In the genomic region with DNA sequence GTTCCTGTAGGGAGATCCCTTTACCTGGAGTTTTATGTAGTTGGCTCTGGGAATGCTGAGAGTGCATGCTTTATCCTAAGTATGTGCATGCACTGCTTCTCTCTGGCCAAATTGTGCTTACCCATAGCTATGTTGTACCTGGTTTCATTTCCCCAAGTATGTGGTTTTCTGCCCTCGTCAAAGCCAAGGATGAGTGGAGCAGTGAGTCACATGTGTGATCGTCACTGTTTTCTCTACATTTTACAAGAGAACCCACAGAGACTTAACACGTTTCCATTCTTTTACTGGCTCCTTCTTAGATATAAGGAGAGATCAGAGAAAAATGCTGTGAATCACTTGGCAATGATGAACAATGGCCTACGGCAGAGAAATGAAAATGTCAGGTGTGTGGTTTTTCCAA, we compare ENCODE assay signal across 1 cellular context.
TF ChIP-seq lines count a peak whose summit lies in the region.

No MANE protein-coding gene starts in this region.

TF ChIP-seq in GM12878, 131 proteins besides CTCF, POLR2A, EP300 and RAD21 (continued from another document):
- peak; percentile 84 for TF ChIP-seq BCL11A (IDR thresholded peaks at IDR 0.05; ENCODE audit: low read depth, low read length)
- peak; percentile 71; the same call in 1 of the 2 replicates for TF ChIP-seq CREB1 (IDR thresholded peaks at IDR 0.05; ENCODE audit: low read depth)
- no peak for TF ChIP-seq BRCA1 (IDR thresholded peaks at IDR 0.05; ENCODE audit: low read depth, low read length)
- peak in 1 of 2 experiments; percentile 67; a peak in 1 of 4 replicates for TF ChIP-seq ETV6 (conservative IDR thresholded peaks at IDR 0.05 in 1 of 2, IDR thresholded peaks at IDR 0.05 in 1 of 2; ENCODE audit: borderline replicate concordance in 1 of 2, low read depth in 1 of 2)
- TF ChIP-seq, protein P1, sequence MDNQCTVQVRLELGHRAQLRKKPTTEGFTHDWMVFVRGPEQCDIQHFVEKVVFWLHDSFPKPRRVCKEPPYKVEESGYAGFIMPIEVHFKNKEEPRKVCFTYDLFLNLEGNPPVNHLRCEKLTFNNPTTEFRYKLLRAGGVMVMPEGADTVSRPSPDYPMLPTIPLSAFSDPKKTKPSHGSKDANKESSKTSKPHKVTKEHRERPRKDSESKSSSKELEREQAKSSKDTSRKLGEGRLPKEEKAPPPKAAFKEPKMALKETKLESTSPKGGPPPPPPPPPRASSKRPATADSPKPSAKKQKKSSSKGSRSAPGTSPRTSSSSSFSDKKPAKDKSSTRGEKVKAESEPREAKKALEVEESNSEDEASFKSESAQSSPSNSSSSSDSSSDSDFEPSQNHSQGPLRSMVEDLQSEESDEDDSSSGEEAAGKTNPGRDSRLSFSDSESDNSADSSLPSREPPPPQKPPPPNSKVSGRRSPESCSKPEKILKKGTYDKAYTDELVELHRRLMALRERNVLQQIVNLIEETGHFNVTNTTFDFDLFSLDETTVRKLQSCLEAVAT (IDR thresholded peaks at IDR 0.05), result 0 out of 2 replicates have a peak, but pooled peaks have one; percentile 51
- peak; percentile 31 to 62; a peak in 1 of 4 replicates for TF ChIP-seq BHLHE40 (IDR thresholded peaks at IDR 0.05; ENCODE audit: borderline replicate concordance in 1 of 2, low read depth in 2 of 2, low read length in 1 of 2)
- TF ChIP-seq, protein P2, sequence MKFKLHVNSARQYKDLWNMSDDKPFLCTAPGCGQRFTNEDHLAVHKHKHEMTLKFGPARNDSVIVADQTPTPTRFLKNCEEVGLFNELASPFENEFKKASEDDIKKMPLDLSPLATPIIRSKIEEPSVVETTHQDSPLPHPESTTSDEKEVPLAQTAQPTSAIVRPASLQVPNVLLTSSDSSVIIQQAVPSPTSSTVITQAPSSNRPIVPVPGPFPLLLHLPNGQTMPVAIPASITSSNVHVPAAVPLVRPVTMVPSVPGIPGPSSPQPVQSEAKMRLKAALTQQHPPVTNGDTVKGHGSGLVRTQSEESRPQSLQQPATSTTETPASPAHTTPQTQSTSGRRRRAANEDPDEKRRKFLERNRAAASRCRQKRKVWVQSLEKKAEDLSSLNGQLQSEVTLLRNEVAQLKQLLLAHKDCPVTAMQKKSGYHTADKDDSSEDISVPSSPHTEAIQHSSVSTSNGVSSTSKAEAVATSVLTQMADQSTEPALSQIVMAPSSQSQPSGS (IDR thresholded peaks at IDR 0.05; ENCODE audit: low read length), result peak; percentile 74; the same call in 1 of the 2 replicates
- peak; percentile 81 for TF ChIP-seq ATF7 (IDR thresholded peaks at IDR 0.05; ENCODE audit: low read depth)
- 0 out of 3 replicates have a peak, but pooled peaks have one; percentile 58 for TF ChIP-seq POU2F2 (IDR thresholded peaks at IDR 0.05; ENCODE audit: borderline replicate concordance, low read depth, low read length)
- TF ChIP-seq, protein P3, sequence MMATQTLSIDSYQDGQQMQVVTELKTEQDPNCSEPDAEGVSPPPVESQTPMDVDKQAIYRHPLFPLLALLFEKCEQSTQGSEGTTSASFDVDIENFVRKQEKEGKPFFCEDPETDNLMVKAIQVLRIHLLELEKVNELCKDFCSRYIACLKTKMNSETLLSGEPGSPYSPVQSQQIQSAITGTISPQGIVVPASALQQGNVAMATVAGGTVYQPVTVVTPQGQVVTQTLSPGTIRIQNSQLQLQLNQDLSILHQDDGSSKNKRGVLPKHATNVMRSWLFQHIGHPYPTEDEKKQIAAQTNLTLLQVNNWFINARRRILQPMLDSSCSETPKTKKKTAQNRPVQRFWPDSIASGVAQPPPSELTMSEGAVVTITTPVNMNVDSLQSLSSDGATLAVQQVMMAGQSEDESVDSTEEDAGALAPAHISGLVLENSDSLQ (IDR thresholded peaks at IDR 0.05), result no peak
- peak; percentile 99 for TF ChIP-seq RUNX3 (IDR thresholded peaks at IDR 0.05; ENCODE audit: low read length)
- peak; percentile 78 for TF ChIP-seq NFIC (IDR thresholded peaks at IDR 0.05; ENCODE audit: low read depth, low read length)
- no peak for TF ChIP-seq KAT2A (conservative IDR thresholded peaks at IDR 0.05; ENCODE audit: control insufficient read depth, low read depth, low read length)
- peak; percentile 97 for TF ChIP-seq SPI1 (IDR thresholded peaks at IDR 0.05; ENCODE audit: borderline replicate concordance, insufficient read depth, low read depth, low read length)
- TF ChIP-seq, protein P4, sequence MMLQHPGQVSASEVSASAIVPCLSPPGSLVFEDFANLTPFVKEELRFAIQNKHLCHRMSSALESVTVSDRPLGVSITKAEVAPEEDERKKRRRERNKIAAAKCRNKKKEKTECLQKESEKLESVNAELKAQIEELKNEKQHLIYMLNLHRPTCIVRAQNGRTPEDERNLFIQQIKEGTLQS (IDR thresholded peaks at IDR 0.05; ENCODE audit: borderline replicate concordance, extremely low read depth, low read depth, low read length), result 0 out of 2 replicates have a peak, but pooled peaks have one; percentile 10
- TF ChIP-seq ASH2L (IDR thresholded peaks at IDR 0.05; ENCODE audit: borderline replicate concordance, low read depth), result no peak
- peak; percentile 59 for TF ChIP-seq JUNB (IDR thresholded peaks at IDR 0.05)
- TF ChIP-seq, protein P5, sequence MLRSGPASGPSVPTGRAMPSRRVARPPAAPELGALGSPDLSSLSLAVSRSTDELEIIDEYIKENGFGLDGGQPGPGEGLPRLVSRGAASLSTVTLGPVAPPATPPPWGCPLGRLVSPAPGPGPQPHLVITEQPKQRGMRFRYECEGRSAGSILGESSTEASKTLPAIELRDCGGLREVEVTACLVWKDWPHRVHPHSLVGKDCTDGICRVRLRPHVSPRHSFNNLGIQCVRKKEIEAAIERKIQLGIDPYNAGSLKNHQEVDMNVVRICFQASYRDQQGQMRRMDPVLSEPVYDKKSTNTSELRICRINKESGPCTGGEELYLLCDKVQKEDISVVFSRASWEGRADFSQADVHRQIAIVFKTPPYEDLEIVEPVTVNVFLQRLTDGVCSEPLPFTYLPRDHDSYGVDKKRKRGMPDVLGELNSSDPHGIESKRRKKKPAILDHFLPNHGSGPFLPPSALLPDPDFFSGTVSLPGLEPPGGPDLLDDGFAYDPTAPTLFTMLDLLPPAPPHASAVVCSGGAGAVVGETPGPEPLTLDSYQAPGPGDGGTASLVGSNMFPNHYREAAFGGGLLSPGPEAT (IDR thresholded peaks at IDR 0.05; ENCODE audit: low read depth), result peak; percentile 71; the same call in 1 of the 2 replicates
- TF ChIP-seq IKZF2 (IDR thresholded peaks at IDR 0.05), result peak; percentile 83 to 86
- TF ChIP-seq NR2F1 (conservative IDR thresholded peaks at IDR 0.05), result no peak
- TF ChIP-seq, protein P6, sequence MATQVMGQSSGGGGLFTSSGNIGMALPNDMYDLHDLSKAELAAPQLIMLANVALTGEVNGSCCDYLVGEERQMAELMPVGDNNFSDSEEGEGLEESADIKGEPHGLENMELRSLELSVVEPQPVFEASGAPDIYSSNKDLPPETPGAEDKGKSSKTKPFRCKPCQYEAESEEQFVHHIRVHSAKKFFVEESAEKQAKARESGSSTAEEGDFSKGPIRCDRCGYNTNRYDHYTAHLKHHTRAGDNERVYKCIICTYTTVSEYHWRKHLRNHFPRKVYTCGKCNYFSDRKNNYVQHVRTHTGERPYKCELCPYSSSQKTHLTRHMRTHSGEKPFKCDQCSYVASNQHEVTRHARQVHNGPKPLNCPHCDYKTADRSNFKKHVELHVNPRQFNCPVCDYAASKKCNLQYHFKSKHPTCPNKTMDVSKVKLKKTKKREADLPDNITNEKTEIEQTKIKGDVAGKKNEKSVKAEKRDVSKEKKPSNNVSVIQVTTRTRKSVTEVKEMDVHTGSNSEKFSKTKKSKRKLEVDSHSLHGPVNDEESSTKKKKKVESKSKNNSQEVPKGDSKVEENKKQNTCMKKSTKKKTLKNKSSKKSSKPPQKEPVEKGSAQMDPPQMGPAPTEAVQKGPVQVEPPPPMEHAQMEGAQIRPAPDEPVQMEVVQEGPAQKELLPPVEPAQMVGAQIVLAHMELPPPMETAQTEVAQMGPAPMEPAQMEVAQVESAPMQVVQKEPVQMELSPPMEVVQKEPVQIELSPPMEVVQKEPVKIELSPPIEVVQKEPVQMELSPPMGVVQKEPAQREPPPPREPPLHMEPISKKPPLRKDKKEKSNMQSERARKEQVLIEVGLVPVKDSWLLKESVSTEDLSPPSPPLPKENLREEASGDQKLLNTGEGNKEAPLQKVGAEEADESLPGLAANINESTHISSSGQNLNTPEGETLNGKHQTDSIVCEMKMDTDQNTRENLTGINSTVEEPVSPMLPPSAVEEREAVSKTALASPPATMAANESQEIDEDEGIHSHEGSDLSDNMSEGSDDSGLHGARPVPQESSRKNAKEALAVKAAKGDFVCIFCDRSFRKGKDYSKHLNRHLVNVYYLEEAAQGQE (IDR thresholded peaks at IDR 0.05; ENCODE audit: low read depth, low read length), result no peak
- TF ChIP-seq, protein P7, sequence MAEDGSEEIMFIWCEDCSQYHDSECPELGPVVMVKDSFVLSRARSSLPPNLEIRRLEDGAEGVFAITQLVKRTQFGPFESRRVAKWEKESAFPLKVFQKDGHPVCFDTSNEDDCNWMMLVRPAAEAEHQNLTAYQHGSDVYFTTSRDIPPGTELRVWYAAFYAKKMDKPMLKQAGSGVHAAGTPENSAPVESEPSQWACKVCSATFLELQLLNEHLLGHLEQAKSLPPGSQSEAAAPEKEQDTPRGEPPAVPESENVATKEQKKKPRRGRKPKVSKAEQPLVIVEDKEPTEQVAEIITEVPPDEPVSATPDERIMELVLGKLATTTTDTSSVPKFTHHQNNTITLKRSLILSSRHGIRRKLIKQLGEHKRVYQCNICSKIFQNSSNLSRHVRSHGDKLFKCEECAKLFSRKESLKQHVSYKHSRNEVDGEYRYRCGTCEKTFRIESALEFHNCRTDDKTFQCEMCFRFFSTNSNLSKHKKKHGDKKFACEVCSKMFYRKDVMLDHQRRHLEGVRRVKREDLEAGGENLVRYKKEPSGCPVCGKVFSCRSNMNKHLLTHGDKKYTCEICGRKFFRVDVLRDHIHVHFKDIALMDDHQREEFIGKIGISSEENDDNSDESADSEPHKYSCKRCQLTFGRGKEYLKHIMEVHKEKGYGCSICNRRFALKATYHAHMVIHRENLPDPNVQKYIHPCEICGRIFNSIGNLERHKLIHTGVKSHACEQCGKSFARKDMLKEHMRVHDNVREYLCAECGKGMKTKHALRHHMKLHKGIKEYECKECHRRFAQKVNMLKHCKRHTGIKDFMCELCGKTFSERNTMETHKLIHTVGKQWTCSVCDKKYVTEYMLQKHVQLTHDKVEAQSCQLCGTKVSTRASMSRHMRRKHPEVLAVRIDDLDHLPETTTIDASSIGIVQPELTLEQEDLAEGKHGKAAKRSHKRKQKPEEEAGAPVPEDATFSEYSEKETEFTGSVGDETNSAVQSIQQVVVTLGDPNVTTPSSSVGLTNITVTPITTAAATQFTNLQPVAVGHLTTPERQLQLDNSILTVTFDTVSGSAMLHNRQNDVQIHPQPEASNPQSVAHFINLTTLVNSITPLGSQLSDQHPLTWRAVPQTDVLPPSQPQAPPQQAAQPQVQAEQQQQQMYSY (CRISPR knock-in tag; IDR thresholded peaks at IDR 0.05), result no peak
- peak; percentile 96 for TF ChIP-seq CBFB (IDR thresholded peaks at IDR 0.05; ENCODE audit: low read depth)
- peak; percentile 77; the same call in 1 of the 2 replicates for TF ChIP-seq RAD51 (IDR thresholded peaks at IDR 0.05)
- peak; percentile 92 for TF ChIP-seq IRF4 (IDR thresholded peaks at IDR 0.05; ENCODE audit: low read depth, low read length)
- peak; percentile 43; the same call in 1 of the 2 replicates for TF ChIP-seq BMI1 (IDR thresholded peaks at IDR 0.05; ENCODE audit: borderline replicate concordance)
- TF ChIP-seq PAX5 (IDR thresholded peaks at IDR 0.05; ENCODE audit: borderline replicate concordance, low read depth, low read length), result peak; percentile 92
- TF ChIP-seq, protein P8, sequence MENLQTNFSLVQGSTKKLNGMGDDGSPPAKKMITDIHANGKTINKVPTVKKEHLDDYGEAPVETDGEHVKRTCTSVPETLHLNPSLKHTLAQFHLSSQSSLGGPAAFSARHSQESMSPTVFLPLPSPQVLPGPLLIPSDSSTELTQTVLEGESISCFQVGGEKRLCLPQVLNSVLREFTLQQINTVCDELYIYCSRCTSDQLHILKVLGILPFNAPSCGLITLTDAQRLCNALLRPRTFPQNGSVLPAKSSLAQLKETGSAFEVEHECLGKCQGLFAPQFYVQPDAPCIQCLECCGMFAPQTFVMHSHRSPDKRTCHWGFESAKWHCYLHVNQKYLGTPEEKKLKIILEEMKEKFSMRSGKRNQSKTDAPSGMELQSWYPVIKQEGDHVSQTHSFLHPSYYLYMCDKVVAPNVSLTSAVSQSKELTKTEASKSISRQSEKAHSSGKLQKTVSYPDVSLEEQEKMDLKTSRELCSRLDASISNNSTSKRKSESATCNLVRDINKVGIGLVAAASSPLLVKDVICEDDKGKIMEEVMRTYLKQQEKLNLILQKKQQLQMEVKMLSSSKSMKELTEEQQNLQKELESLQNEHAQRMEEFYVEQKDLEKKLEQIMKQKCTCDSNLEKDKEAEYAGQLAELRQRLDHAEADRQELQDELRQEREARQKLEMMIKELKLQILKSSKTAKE (IDR thresholded peaks at IDR 0.05; ENCODE audit: low read depth, poor library complexity, severe bottlenecking), result peak; percentile 15
- TF ChIP-seq, protein P9, sequence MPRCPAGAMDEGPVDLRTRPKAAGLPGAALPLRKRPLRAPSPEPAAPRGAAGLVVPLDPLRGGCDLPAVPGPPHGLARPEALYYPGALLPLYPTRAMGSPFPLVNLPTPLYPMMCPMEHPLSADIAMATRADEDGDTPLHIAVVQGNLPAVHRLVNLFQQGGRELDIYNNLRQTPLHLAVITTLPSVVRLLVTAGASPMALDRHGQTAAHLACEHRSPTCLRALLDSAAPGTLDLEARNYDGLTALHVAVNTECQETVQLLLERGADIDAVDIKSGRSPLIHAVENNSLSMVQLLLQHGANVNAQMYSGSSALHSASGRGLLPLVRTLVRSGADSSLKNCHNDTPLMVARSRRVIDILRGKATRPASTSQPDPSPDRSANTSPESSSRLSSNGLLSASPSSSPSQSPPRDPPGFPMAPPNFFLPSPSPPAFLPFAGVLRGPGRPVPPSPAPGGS (IDR thresholded peaks at IDR 0.05; ENCODE audit: borderline replicate concordance, insufficient read depth, low read depth, low read length, poor library complexity, severe bottlenecking), result no peak
- no peak for TF ChIP-seq MEF2B (IDR thresholded peaks at IDR 0.05; ENCODE audit: partially characterized antibody, poor library complexity, severe bottlenecking)
- TF ChIP-seq IKZF1 (conservative IDR thresholded peaks at IDR 0.05), result peak; percentile 62
- peak; percentile 86; the same call in 1 of the 2 replicates for TF ChIP-seq DPF2 (IDR thresholded peaks at IDR 0.05)
- no peak for TF ChIP-seq ZNF384 (IDR thresholded peaks at IDR 0.05; ENCODE audit: borderline replicate concordance, low read depth, low read length)
- TF ChIP-seq CHD2 (IDR thresholded peaks at IDR 0.05; ENCODE audit: borderline replicate concordance, low read depth, low read length), result peak; percentile 55; the same call in 1 of the 2 replicates
- TF ChIP-seq CREM (IDR thresholded peaks at IDR 0.05; ENCODE audit: low read depth), result peak; percentile 73
- TF ChIP-seq, protein P10, sequence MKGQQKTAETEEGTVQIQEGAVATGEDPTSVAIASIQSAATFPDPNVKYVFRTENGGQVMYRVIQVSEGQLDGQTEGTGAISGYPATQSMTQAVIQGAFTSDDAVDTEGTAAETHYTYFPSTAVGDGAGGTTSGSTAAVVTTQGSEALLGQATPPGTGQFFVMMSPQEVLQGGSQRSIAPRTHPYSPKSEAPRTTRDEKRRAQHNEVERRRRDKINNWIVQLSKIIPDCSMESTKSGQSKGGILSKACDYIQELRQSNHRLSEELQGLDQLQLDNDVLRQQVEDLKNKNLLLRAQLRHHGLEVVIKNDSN (IDR thresholded peaks at IDR 0.05; ENCODE audit: borderline replicate concordance, extremely low read length, insufficient read depth, low read depth, low read length), result peak; percentile 17
TF ChIP-seq in GM12878: peak in this region for 30.
